In genomic region chr9:128093016-128093415, GRCh38 we compare ENCODE assay signal across 1 cellular context.
TF ChIP-seq lines count a peak whose summit lies in the region.

No MANE protein-coding gene starts in this region.

TF ChIP-seq in GM23338, 12 proteins besides CTCF, POLR2A, EP300 and RAD21 (continued from another document):
- TF ChIP-seq NANOG (IDR thresholded peaks at IDR 0.05; ENCODE audit: borderline replicate concordance), result no peak
- TF ChIP-seq ZNF462 (CRISPR knock-in tag; IDR thresholded peaks at IDR 0.05), result no peak
- TF ChIP-seq ETS1 (IDR thresholded peaks at IDR 0.05), result no peak
- no peak for TF ChIP-seq CREB1 (CRISPR knock-in tag; IDR thresholded peaks at IDR 0.05; ENCODE audit: low read depth)
